21 cellular contexts compared by ENCODE assay signal in genomic region chr6:114648847-114649246, GRCh38.
"Had no signal": no experiment of that assay in that cellular context is flagged by ENCODE, and none has a peak within 500 bp of the region (broad histone marks: within the 10 kb centered on the region; RNA-seq: fewer than 3 reads in every experiment).

No MANE protein-coding gene starts in this region.

- ATAC-seq: Right ventricle myocardium inferior, SK-N-SH treated with all-trans-retinoic acid at 6 μM for 48 hours had no signal

- H3K4me1 ChIP-seq: Peyer's patch, SJCRH30 had no signal

- H3K9me3 ChIP-seq: Peyer's patch, SJCRH30 had no signal

- H3K36me3 ChIP-seq: Peyer's patch, SJCRH30 had no signal

- H3K27me3 ChIP-seq: Peyer's patch, SJCRH30 had no signal

- H3K27ac ChIP-seq: Peyer's patch, SJCRH30 had no signal

- H3K4me3 ChIP-seq: Peyer's patch, SJCRH30 had no signal

- FAIRE-seq: HTR-8/SVneo had no signal

- DNase-seq: KBM-7, MV-4-11, NCI-H1048, NCI-H1105, NCI-H146, NCI-H1694 treated with DMSO at 0.1 percent for 48 hours, NCI-H1930, NCI-H2081, NCI-H2107, NCI-H2227 treated with DMSO at 0.1 percent for 48 hours, NCI-H446, NCI-H510A, NCI-H524 treated with DMSO at 0.1 percent for 48 hours, NCI-H69, NCI-H774, Peyer's patch, SHP77 treated with DMSO at 0.1 percent for 48 hours, SJCRH30 had no signal
